In the genomic region with DNA sequence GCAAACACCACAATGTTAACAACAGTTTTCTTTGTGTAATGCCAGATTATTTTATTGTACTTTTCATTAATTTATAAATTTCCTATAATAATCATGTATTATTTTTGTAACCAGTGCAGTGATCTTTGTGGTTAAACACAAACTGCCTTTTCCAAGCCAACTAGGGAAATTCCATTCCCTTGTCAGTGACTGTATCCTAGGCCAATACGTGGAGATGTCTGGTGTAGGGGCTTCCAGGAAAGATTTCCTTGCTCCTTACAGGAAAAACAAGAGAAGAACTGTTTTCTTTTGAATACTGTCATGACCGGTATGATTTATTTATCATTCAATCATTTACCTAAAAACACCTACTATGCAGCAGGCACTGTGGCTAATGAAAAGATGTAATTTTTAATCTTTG, we compare ENCODE assay signal across 17 cellular contexts.
"Had no signal": no experiment of that assay in that cellular context is flagged by ENCODE, and none has a peak within 500 bp of the region (broad histone marks: within the 10 kb centered on the region; RNA-seq: fewer than 3 reads in every experiment).

No MANE protein-coding gene starts in this region.

- DNase-seq: activated CD4-positive, alpha-beta memory T cell treated with anti-CD3 and anti-CD28 coated beads, Interleukin-2, amount 10 ng/mL, durations not matched to agents 7 days and 5 days; activated gamma-delta T cell; activated T-cell treated with anti-CD3 and anti-CD28 coated beads, Interleukin-2, amount 50 U/mL, for 48 hours; foreskin fibroblast; head of caudate nucleus; left cardiac atrium; lower lobe of right lung; midbrain; pancreas; T-helper 1 cell; T1000 had no signal

- H3K4me3 ChIP-seq: breast epithelium, lower lobe of right lung, pancreas, thoracic aorta had no signal

- H3K36me3 ChIP-seq: breast epithelium, lower lobe of right lung, pancreas, thoracic aorta had no signal

- H3K27ac ChIP-seq: breast epithelium, lower lobe of right lung, thoracic aorta, VCaP had no signal

- H3K27me3 ChIP-seq: breast epithelium, pancreas had no signal

- H3K4me1 ChIP-seq: breast epithelium, lower lobe of right lung had no signal

- ATAC-seq: activated naive CD4-positive, alpha-beta T cell treated with anti-CD3 and anti-CD28 coated beads, Interleukin-2, amount 50 U/mL, for 72 hours; left cardiac atrium; lower lobe of right lung; SK-N-SH treated with all-trans-retinoic acid at 6 μM for 48 hours; stimulated activated effector memory CD8-positive, alpha-beta T cell treated with anti-CD3 and anti-CD28 coated beads, Interleukin-12 subunit alpha, Interleukin-12 subunit beta, amount 100 ng/mL, for 72 hours had no signal

- H3K9me3 ChIP-seq: pancreas had no signal
